In the genomic region with DNA sequence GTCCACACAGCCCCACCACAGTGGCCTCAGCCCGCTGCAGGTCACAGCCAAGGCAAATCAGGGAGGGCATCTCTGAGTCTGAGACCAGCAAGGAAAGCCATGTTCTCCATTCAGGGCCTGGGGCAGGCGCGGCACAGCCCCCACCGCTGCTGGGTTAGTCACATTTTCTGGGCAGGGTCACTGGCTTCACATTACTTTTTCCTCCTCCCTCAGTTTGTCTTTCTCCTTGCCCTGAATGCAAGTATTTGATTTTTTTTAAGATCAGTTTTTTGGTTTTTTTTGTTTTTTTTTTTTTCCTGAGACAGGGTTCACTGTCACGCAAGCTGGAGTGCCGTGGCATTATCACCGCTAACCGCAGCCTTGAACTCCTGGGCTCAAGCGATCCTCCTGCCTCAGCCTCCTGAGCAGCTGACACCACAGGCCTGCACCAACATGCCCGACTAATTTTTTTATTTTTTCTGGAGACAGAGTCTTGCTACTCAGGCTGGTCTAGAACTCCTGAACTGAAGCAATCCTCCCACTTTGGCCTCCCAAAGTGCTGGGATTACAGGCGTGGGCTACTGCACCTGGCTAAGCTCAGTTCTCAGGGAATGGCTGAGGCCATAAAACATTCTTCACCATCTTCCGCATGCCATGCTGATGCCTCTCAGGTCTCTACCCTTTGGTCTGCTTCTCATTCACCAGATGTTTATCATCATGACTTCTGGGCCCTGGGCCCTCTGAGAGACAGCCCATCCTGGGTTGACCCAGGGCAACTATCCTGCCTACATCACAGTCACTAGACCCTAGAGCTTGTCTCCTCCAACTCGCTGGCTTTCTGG, we compare ENCODE assay signal across 10 cellular contexts. TPM values are rescaled to one million over a fixed set of nuclear protein-coding genes. Genes with fewer than 3 reads are reported as not detected.
A peak's percentile ranks its signal among the peaks of the same experiment; 100 is the strongest.
DNase-seq lines count a peak whose midpoint lies in the region; ATAC-seq lines count a peak whose summit lies in the region.
"Had no signal": no experiment of that assay in that cellular context is flagged by ENCODE, and none has a peak within 500 bp of the region (broad histone marks: within the 10 kb centered on the region; RNA-seq: fewer than 3 reads in every experiment).

No MANE protein-coding gene starts in this region.

- peaks cover 30% of the 10 kb centered on the region for H3K4me1 ChIP-seq in mesenchymal stem cell (ENCODE audit: control insufficient read depth, insufficient read depth, low read depth, low read length)

- no peaks in the 10 kb centered on the region for H3K36me3 Mint-ChIP-seq in activated T-cell treated with anti-CD3 and anti-CD28 coated beads, Interleukin-2, amount 50 U/mL, for 4 hours (ENCODE audit: insufficient read depth)

- H4K91ac ChIP-seq in mesenchymal stem cell (ENCODE audit: low read length): peak overlapping the region; percentile 9

- no peaks in the 10 kb centered on the region for H3K27me3 ChIP-seq in mesenchymal stem cell (ENCODE audit: control insufficient read depth in 1 of 2, insufficient read depth in 1 of 2, low read length in 2 of 2)

- no peak overlapping the region for H3K27ac ChIP-seq in mesenchymal stem cell (ENCODE audit: low read length, poor library complexity, severe bottlenecking)
- H3K27ac ChIP-seq: cardiac muscle cell had no signal

- H3K4me3 Mint-ChIP-seq in activated T-cell treated with anti-CD3 and anti-CD28 coated beads, Interleukin-2, amount 50 U/mL, for 4 hours: peak overlapping the region; percentile 71

- H3K9me3 Mint-ChIP-seq in activated T-cell treated with anti-CD3 and anti-CD28 coated beads, Interleukin-2, amount 50 U/mL, for 4 hours: no peaks in the 10 kb centered on the region

- H3K4ac ChIP-seq in mesenchymal stem cell (ENCODE audit: low read depth in 1 of 2, low read length in 2 of 2): peak overlapping the region in 1 of 2 experiments; percentile 57

- H2BK5ac ChIP-seq in mesenchymal stem cell (ENCODE audit: low read depth, low read length, poor library complexity, severe bottlenecking): no peak overlapping the region

- H3K9me3 ChIP-seq in mesenchymal stem cell (ENCODE audit: control insufficient read depth, low read length): no peaks in the 10 kb centered on the region

- no peak overlapping the region for H2AK5ac ChIP-seq in mesenchymal stem cell (ENCODE audit: low read length, severe bottlenecking)

- in situ Hi-C loops in ACHN (cut with HindIII; ENCODE audit: low pct_ligation_motif_present, low pct_unique_long_range_greater_than_20kb, low sequenced_read_pairs): no loop called here

- H2BK12ac ChIP-seq in mesenchymal stem cell (ENCODE audit: low read length in 2 of 2): peak overlapping the region in 1 of 2 experiments; percentile 55

- H3K36me3 ChIP-seq in mesenchymal stem cell (ENCODE audit: control insufficient read depth in 1 of 2, insufficient read depth in 2 of 2, low read depth in 1 of 2, low read length in 2 of 2): peaks cover 0 to 3% of the 10 kb centered on the region in 2 experiments
- H3K36me3 ChIP-seq: cardiac muscle cell had no signal

- H3K79me1 ChIP-seq in mesenchymal stem cell (replicated peaks; ENCODE audit: low read length, poor library complexity, severe bottlenecking): peaks cover 16% of the 10 kb centered on the region

- H3K4me3 ChIP-seq in mesenchymal stem cell (ENCODE audit: insufficient read depth in 1 of 2, low read depth in 1 of 2, low read length in 2 of 2): peak overlapping the region in 1 of 2 experiments; percentile 56
- H3K4me3 ChIP-seq: cardiac muscle cell had no signal

- H3K4me2 ChIP-seq in mesenchymal stem cell (ENCODE audit: low read length, poor library complexity, severe bottlenecking): no peak overlapping the region

- peak overlapping the region in 1 of 2 experiments; percentile 78 for H3K14ac ChIP-seq in mesenchymal stem cell (ENCODE audit: low read length in 2 of 2)

- DNase-seq in stimulated activated CD4-positive, alpha-beta T cell treated with anti-CD3 and anti-CD28 coated beads, Interleukin-15, amount 100 ng/mL, for 24 hours: peak; percentile 14
- DNase-seq in stimulated activated CD4-positive, alpha-beta T cell treated with anti-CD3 and anti-CD28 coated beads, Interleukin-12 subunit alpha, Interleukin-12 subunit beta, amount 100 ng/mL, for 4 hours: no peak
- no peak for DNase-seq in activated T-cell treated with anti-CD3 and anti-CD28 coated beads, Interleukin-2, amount 50 U/mL, for 4 hours
- DNase-seq in mesenchymal stem cell (no peak), activated gamma-delta T cell (lab: John Stamatoyannopoulos, UW) (no peak), ACHN (no peak), cerebellar cortex (ENCODE audit: low spot score) (no peak)
- DNase-seq: DMS 273 treated with DMSO at 0.1 percent for 48 hours had no signal

- H3K23ac ChIP-seq in mesenchymal stem cell (ENCODE audit: low read length in 2 of 2): no peak overlapping the region

- H3K18ac ChIP-seq in mesenchymal stem cell (ENCODE audit: low read depth in 1 of 2, low read length in 2 of 2): peak overlapping the region in 1 of 2 experiments; percentile 75

- H2AFZ ChIP-seq in mesenchymal stem cell (ENCODE audit: low read depth, low read length): no peak overlapping the region

- WGBS in mesenchymal stem cell: 95% methylated on average over 12 of the region's 13 CpGs

- no peak overlapping the region for H2BK15ac ChIP-seq in mesenchymal stem cell (ENCODE audit: low read depth, poor library complexity, severe bottlenecking)

- ATAC-seq in activated T-cell treated with anti-CD3 and anti-CD28 coated beads, Interleukin-2, amount 50 U/mL, for 4 hours: no peak
- ATAC-seq in GM18858 (IDR thresholded peaks at IDR 0.05; ENCODE audit: unreplicated experiment): no peak

- peaks cover 49% of the 10 kb centered on the region for H3K4me1 Mint-ChIP-seq in activated T-cell treated with anti-CD3 and anti-CD28 coated beads, Interleukin-2, amount 50 U/mL, for 4 hours (ENCODE audit: low read depth)

- no peak overlapping the region for H4K8ac ChIP-seq in mesenchymal stem cell (ENCODE audit: low read length)

- peaks cover 7% of the 10 kb centered on the region for H3K27me3 Mint-ChIP-seq in activated T-cell treated with anti-CD3 and anti-CD28 coated beads, Interleukin-2, amount 50 U/mL, for 4 hours (ENCODE audit: low read depth)

- H2BK120ac ChIP-seq in mesenchymal stem cell (ENCODE audit: low read depth, low read length): no peak overlapping the region

- peak overlapping the region; percentile 49 for H3K9ac ChIP-seq in mesenchymal stem cell (ENCODE audit: low read length)

RNA-seq across cellular contexts. Expression of a gene that starts 0.6 kb away (rescaled TPM):
- total RNA-seq in activated T-cell treated with anti-CD3 and anti-CD28 coated beads, Interleukin-2, amount 50 U/mL, for 4 hours: 10 to 100 TPM in 1 of 3 donors, 1 to 10 TPM in 2; 9.1 to 10.9 (median 9.5) TPM
- polyA plus RNA-seq in mesenchymal stem cell (2013, experiment 1 of 2): 109 TPM
- polyA plus RNA-seq in mesenchymal stem cell (2013, experiment 2 of 2): 105 TPM

RNA-seq across cellular contexts. Expression of a gene that starts 7.7 kb away (rescaled TPM):
- total RNA-seq in activated T-cell treated with anti-CD3 and anti-CD28 coated beads, Interleukin-2, amount 50 U/mL, for 4 hours: under 1 TPM; 0.26 to 0.54 (median 0.40) TPM
- polyA plus RNA-seq in mesenchymal stem cell (2013, experiment 1 of 2): not detected
- polyA plus RNA-seq in mesenchymal stem cell (2013, experiment 2 of 2): 0.14 TPM
- total RNA-seq: cardiac muscle cell had no signal
- polyA plus RNA-seq: cardiac muscle cell had no signal

RNA-seq across cellular contexts. Expression of a gene that starts 56.2 kb away (rescaled TPM):
- 1 to 10 TPM; 5.5 to 9.9 (median 8.8) TPM for total RNA-seq in activated T-cell treated with anti-CD3 and anti-CD28 coated beads, Interleukin-2, amount 50 U/mL, for 4 hours
- polyA plus RNA-seq in mesenchymal stem cell (2013, experiment 1 of 2): 7.1 TPM
- polyA plus RNA-seq in mesenchymal stem cell (2013, experiment 2 of 2): 7.6 TPM

RNA-seq across cellular contexts. Expression of a gene that starts 56.5 kb away (rescaled TPM):
- total RNA-seq in activated T-cell treated with anti-CD3 and anti-CD28 coated beads, Interleukin-2, amount 50 U/mL, for 4 hours: 10 to 100 TPM; 16.0 to 18.6 (median 16.2) TPM
- polyA plus RNA-seq in mesenchymal stem cell (2013, experiment 1 of 2): 33.6 TPM
- 34.3 TPM for polyA plus RNA-seq in mesenchymal stem cell (2013, experiment 2 of 2)
